Comparison of ENCODE assay signal across 1 cellular context in the genomic region with DNA sequence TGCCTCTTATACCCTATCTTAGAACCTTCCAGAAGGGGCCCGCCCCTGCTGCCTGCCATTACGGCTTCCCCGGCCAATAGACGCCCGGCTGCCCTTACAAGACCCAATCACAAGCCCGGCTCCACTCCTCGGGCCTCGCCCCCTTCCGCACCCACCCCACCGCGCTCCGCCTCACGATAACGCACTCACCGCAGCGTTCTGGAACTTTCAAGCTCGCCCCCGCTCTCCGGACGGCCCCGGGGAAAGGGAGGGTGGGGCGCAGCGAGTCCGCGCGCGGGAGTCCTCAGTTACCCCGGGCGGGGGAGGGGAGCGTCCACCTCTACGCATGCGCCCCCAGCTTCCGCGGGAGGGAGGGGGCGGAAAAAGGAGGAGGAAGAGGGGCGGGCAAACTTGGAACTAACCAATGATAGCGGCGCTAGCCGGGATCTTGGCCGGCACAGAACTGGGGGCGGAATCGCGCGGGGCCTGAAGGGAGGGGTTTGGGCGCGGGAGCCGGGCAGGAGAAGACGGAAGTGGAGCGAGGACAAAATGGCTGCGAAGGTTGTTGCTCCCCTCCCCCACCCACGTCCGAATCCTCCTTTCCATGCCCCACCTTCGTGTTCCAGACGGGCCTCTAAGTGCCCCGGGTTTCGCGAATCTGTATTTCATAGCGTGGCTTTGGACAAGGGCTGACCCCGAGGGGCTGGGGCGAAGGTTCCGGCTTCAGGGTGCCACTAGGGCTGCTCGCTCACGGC.
TF ChIP-seq lines count a peak whose summit lies in the region.

No MANE protein-coding gene starts in this region.

TF ChIP-seq in GM12878, 131 proteins besides CTCF, POLR2A, EP300 and RAD21 (continued from another document and continues in another):
- no peak for TF ChIP-seq CUX1 (IDR thresholded peaks at IDR 0.05; ENCODE audit: insufficient replicate concordance, low read depth, low read length)
- TF ChIP-seq TAF1 (IDR thresholded peaks at IDR 0.05; ENCODE audit: borderline replicate concordance, low read depth, low read length): peak; percentile 85; the same call in 1 of the 2 replicates
- peak; percentile 68 for TF ChIP-seq RELA (IDR thresholded peaks at IDR 0.05; ENCODE audit: borderline replicate concordance, partially characterized antibody)
- peak; percentile 87; the same call in 1 of the 2 replicates for TF ChIP-seq CHD2 (IDR thresholded peaks at IDR 0.05; ENCODE audit: borderline replicate concordance, low read depth, low read length)
- no peak for TF ChIP-seq MEF2B (IDR thresholded peaks at IDR 0.05; ENCODE audit: partially characterized antibody, poor library complexity, severe bottlenecking)
- TF ChIP-seq CHD1 (IDR thresholded peaks at IDR 0.05; ENCODE audit: low read depth, low read length): peak; percentile 94; the same call in 1 of the 2 replicates
- TF ChIP-seq ZNF24 (IDR thresholded peaks at IDR 0.05): no peak
- no peak; the same call in 1 of the 2 replicates for TF ChIP-seq TARDBP (IDR thresholded peaks at IDR 0.05; ENCODE audit: borderline replicate concordance)
- TF ChIP-seq RBBP5 (conservative IDR thresholded peaks at IDR 0.05): no peak
- no peak for TF ChIP-seq MXI1 (IDR thresholded peaks at IDR 0.05; ENCODE audit: low read depth, low read length)
- TF ChIP-seq ZNF217 (IDR thresholded peaks at IDR 0.05): no peak
- TF ChIP-seq, protein P1, sequence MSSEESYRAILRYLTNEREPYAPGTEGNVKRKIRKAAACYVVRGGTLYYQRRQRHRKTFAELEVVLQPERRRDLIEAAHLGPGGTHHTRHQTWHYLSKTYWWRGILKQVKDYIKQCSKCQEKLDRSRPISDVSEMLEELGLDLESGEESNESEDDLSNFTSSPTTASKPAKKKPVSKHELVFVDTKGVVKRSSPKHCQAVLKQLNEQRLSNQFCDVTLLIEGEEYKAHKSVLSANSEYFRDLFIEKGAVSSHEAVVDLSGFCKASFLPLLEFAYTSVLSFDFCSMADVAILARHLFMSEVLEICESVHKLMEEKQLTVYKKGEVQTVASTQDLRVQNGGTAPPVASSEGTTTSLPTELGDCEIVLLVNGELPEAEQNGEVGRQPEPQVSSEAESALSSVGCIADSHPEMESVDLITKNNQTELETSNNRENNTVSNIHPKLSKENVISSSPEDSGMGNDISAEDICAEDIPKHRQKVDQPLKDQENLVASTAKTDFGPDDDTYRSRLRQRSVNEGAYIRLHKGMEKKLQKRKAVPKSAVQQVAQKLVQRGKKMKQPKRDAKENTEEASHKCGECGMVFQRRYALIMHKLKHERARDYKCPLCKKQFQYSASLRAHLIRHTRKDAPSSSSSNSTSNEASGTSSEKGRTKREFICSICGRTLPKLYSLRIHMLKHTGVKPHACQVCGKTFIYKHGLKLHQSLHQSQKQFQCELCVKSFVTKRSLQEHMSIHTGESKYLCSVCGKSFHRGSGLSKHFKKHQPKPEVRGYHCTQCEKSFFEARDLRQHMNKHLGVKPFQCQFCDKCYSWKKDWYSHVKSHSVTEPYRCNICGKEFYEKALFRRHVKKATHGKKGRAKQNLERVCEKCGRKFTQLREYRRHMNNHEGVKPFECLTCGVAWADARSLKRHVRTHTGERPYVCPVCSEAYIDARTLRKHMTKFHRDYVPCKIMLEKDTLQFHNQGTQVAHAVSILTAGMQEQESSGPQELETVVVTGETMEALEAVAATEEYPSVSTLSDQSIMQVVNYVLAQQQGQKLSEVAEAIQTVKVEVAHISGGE (CRISPR knock-in tag; IDR thresholded peaks at IDR 0.05): no peak
- TF ChIP-seq, protein P2, sequence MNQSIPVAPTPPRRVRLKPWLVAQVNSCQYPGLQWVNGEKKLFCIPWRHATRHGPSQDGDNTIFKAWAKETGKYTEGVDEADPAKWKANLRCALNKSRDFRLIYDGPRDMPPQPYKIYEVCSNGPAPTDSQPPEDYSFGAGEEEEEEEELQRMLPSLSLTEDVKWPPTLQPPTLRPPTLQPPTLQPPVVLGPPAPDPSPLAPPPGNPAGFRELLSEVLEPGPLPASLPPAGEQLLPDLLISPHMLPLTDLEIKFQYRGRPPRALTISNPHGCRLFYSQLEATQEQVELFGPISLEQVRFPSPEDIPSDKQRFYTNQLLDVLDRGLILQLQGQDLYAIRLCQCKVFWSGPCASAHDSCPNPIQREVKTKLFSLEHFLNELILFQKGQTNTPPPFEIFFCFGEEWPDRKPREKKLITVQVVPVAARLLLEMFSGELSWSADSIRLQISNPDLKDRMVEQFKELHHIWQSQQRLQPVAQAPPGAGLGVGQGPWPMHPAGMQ (IDR thresholded peaks at IDR 0.05; ENCODE audit: borderline replicate concordance): peak; percentile 90
- TF ChIP-seq, protein P3, sequence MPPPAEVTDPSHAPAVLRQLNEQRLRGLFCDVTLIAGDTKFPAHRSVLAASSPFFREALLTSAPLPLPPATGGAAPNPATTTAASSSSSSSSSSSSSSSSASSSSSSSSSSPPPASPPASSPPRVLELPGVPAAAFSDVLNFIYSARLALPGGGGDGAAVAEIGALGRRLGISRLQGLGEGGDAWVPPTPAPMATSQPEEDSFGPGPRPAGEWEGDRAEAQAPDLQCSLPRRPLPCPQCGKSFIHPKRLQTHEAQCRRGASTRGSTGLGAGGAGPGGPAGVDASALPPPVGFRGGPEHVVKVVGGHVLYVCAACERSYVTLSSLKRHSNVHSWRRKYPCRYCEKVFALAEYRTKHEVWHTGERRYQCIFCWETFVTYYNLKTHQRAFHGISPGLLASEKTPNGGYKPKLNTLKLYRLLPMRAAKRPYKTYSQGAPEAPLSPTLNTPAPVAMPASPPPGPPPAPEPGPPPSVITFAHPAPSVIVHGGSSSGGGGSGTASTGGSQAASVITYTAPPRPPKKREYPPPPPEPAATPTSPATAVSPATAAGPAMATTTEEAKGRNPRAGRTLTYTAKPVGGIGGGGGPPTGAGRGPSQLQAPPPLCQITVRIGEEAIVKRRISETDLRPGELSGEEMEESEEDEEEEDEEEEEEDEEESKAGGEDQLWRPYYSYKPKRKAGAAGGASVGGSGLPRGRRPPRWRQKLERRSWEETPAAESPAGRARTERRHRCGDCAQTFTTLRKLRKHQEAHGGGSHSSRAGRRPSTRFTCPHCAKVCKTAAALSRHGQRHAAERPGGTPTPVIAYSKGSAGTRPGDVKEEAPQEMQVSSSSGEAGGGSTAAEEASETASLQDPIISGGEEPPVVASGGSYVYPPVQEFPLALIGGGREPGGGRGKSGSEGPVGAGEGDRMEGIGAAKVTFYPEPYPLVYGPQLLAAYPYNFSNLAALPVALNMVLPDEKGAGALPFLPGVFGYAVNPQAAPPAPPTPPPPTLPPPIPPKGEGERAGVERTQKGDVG (CRISPR knock-in tag; IDR thresholded peaks at IDR 0.05): no peak
- TF ChIP-seq BCL11A (IDR thresholded peaks at IDR 0.05; ENCODE audit: low read depth, low read length): no peak
- peak; percentile 82; the same call in 1 of the 2 replicates for TF ChIP-seq NBN (IDR thresholded peaks at IDR 0.05)
- no peak for TF ChIP-seq ZBED1 (IDR thresholded peaks at IDR 0.05; ENCODE audit: borderline replicate concordance)
- no peak; the same call in 1 of the 2 replicates for TF ChIP-seq ZNF207 (IDR thresholded peaks at IDR 0.05; ENCODE audit: borderline replicate concordance)
- no peak for TF ChIP-seq CBX5 (IDR thresholded peaks at IDR 0.05; ENCODE audit: low read depth)
- TF ChIP-seq MEF2A (IDR thresholded peaks at IDR 0.05; ENCODE audit: insufficient read depth, low read depth, low read length): 0 out of 2 replicates have a peak, but pooled peaks have one; percentile 29
- no peak for TF ChIP-seq NFIC (IDR thresholded peaks at IDR 0.05; ENCODE audit: low read depth, low read length)
- TF ChIP-seq ESRRA (IDR thresholded peaks at IDR 0.05; ENCODE audit: low read length): no peak; the same call in 1 of the 2 replicates
- TF ChIP-seq ZNF687 (IDR thresholded peaks at IDR 0.05): no peak
- TF ChIP-seq IKZF1 (conservative IDR thresholded peaks at IDR 0.05): peak; percentile 63
- TF ChIP-seq ZNF622 (IDR thresholded peaks at IDR 0.05): no peak
- TF ChIP-seq, protein P4, sequence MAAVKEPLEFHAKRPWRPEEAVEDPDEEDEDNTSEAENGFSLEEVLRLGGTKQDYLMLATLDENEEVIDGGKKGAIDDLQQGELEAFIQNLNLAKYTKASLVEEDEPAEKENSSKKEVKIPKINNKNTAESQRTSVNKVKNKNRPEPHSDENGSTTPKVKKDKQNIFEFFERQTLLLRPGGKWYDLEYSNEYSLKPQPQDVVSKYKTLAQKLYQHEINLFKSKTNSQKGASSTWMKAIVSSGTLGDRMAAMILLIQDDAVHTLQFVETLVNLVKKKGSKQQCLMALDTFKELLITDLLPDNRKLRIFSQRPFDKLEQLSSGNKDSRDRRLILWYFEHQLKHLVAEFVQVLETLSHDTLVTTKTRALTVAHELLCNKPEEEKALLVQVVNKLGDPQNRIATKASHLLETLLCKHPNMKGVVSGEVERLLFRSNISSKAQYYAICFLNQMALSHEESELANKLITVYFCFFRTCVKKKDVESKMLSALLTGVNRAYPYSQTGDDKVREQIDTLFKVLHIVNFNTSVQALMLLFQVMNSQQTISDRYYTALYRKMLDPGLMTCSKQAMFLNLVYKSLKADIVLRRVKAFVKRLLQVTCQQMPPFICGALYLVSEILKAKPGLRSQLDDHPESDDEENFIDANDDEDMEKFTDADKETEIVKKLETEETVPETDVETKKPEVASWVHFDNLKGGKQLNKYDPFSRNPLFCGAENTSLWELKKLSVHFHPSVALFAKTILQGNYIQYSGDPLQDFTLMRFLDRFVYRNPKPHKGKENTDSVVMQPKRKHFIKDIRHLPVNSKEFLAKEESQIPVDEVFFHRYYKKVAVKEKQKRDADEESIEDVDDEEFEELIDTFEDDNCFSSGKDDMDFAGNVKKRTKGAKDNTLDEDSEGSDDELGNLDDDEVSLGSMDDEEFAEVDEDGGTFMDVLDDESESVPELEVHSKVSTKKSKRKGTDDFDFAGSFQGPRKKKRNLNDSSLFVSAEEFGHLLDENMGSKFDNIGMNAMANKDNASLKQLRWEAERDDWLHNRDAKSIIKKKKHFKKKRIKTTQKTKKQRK (IDR thresholded peaks at IDR 0.05; ENCODE audit: low read depth, low read length): no peak
- TF ChIP-seq NFYA (IDR thresholded peaks at IDR 0.05; ENCODE audit: borderline replicate concordance, low read depth, low read length): no peak
- 0 out of 2 replicates have a peak, but pooled peaks have one; percentile 11 for TF ChIP-seq BRCA1 (IDR thresholded peaks at IDR 0.05; ENCODE audit: low read depth, low read length)
- TF ChIP-seq ELK1 (IDR thresholded peaks at IDR 0.05; ENCODE audit: low read depth, low read length): 0 out of 2 replicates have a peak, but pooled peaks have one; percentile 50
